Comparison of ENCODE assay signal across 1 cellular context in genomic region chr5:68080282-68081050, GRCh38.
TF ChIP-seq lines count a peak whose summit lies in the region.

No MANE protein-coding gene starts in this region.

TF ChIP-seq in HepG2, 621 proteins besides CTCF, POLR2A, EP300 and RAD21 (continued from another document and continues in another):
- TF ChIP-seq RERE (CRISPR knock-in tag; IDR thresholded peaks at IDR 0.05; ENCODE audit: low read depth): no peak; the same call in 1 of the 2 replicates
- TF ChIP-seq ZNF841 (CRISPR knock-in tag; IDR thresholded peaks at IDR 0.05; ENCODE audit: borderline replicate concordance): no peak
- no peak for TF ChIP-seq ZNF350 (CRISPR knock-in tag; IDR thresholded peaks at IDR 0.05; ENCODE audit: borderline replicate concordance, low read depth)
- TF ChIP-seq KDM6A (CRISPR knock-in tag; IDR thresholded peaks at IDR 0.05; ENCODE audit: low read depth): 0 out of 2 replicates have a peak, but pooled peaks have one; percentile 41
- no peak for TF ChIP-seq ZNF230 (CRISPR knock-in tag; IDR thresholded peaks at IDR 0.05)
- no peak for TF ChIP-seq ZFP82 (CRISPR knock-in tag; IDR thresholded peaks at IDR 0.05; ENCODE audit: borderline replicate concordance)
- TF ChIP-seq, protein P1, sequence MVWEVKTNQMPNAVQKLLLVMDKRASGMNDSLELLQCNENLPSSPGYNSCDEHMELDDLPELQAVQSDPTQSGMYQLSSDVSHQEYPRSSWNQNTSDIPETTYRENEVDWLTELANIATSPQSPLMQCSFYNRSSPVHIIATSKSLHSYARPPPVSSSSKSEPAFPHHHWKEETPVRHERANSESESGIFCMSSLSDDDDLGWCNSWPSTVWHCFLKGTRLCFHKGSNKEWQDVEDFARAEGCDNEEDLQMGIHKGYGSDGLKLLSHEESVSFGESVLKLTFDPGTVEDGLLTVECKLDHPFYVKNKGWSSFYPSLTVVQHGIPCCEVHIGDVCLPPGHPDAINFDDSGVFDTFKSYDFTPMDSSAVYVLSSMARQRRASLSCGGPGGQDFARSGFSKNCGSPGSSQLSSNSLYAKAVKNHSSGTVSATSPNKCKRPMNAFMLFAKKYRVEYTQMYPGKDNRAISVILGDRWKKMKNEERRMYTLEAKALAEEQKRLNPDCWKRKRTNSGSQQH (CRISPR knock-in tag; IDR thresholded peaks at IDR 0.05; ENCODE audit: low read depth): 0 out of 2 replicates have a peak, but pooled peaks have one; percentile 41
- 0 out of 2 replicates have a peak, but pooled peaks have one; percentile 36 for TF ChIP-seq ATF1 (CRISPR knock-in tag; IDR thresholded peaks at IDR 0.05)
- no peak for TF ChIP-seq FLYWCH1 (CRISPR knock-in tag; IDR thresholded peaks at IDR 0.05)
- TF ChIP-seq SP5 (CRISPR knock-in tag; IDR thresholded peaks at IDR 0.05; ENCODE audit: borderline replicate concordance, low read depth): peak; percentile 15; the same call in 1 of the 2 replicates
- no peak for TF ChIP-seq POLR2AphosphoS5 (IDR thresholded peaks at IDR 0.05; ENCODE audit: low read depth, low read length)
- TF ChIP-seq PRDM10 (CRISPR knock-in tag; IDR thresholded peaks at IDR 0.05; ENCODE audit: low read depth): no peak
- no peak for TF ChIP-seq ARID2 (CRISPR knock-in tag; IDR thresholded peaks at IDR 0.05; ENCODE audit: borderline replicate concordance)
- TF ChIP-seq ZNF615 (CRISPR knock-in tag; IDR thresholded peaks at IDR 0.05; ENCODE audit: borderline replicate concordance): no peak
- TF ChIP-seq, protein P2, sequence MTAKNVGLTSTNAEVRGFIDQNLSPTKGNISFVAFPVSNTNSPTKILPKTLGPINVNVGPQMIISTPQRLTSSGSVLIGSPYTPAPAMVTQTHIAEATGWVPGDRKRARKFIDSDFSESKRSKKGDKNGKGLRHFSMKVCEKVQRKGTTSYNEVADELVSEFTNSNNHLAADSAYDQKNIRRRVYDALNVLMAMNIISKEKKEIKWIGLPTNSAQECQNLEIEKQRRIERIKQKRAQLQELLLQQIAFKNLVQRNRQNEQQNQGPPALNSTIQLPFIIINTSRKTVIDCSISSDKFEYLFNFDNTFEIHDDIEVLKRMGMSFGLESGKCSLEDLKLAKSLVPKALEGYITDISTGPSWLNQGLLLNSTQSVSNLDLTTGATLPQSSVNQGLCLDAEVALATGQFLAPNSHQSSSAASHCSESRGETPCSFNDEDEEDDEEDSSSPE (CRISPR knock-in tag; IDR thresholded peaks at IDR 0.05): 0 out of 2 replicates have a peak, but pooled peaks have one; percentile 31
- TF ChIP-seq MXI1 (IDR thresholded peaks at IDR 0.05; ENCODE audit: borderline replicate concordance, low read depth, low read length): no peak
- TF ChIP-seq IRF2 (CRISPR knock-in tag; IDR thresholded peaks at IDR 0.05): peak; percentile 62
- TF ChIP-seq, protein P3, sequence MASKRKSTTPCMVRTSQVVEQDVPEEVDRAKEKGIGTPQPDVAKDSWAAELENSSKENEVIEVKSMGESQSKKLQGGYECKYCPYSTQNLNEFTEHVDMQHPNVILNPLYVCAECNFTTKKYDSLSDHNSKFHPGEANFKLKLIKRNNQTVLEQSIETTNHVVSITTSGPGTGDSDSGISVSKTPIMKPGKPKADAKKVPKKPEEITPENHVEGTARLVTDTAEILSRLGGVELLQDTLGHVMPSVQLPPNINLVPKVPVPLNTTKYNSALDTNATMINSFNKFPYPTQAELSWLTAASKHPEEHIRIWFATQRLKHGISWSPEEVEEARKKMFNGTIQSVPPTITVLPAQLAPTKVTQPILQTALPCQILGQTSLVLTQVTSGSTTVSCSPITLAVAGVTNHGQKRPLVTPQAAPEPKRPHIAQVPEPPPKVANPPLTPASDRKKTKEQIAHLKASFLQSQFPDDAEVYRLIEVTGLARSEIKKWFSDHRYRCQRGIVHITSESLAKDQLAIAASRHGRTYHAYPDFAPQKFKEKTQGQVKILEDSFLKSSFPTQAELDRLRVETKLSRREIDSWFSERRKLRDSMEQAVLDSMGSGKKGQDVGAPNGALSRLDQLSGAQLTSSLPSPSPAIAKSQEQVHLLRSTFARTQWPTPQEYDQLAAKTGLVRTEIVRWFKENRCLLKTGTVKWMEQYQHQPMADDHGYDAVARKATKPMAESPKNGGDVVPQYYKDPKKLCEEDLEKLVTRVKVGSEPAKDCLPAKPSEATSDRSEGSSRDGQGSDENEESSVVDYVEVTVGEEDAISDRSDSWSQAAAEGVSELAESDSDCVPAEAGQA (IDR thresholded peaks at IDR 0.05; ENCODE audit: low read depth): no peak
- TF ChIP-seq, protein P3 (CRISPR knock-in tag; IDR thresholded peaks at IDR 0.05; ENCODE audit: borderline replicate concordance): no peak
- no peak for TF ChIP-seq ZBTB49 (CRISPR knock-in tag; IDR thresholded peaks at IDR 0.05; ENCODE audit: borderline replicate concordance)
- no peak for TF ChIP-seq ZBTB21 (CRISPR knock-in tag; IDR thresholded peaks at IDR 0.05)
- TF ChIP-seq ZNF263 (CRISPR knock-in tag; IDR thresholded peaks at IDR 0.05): no peak
- TF ChIP-seq DZIP1 (CRISPR knock-in tag; IDR thresholded peaks at IDR 0.05): no peak
- TF ChIP-seq CAMTA2 (CRISPR knock-in tag; IDR thresholded peaks at IDR 0.05; ENCODE audit: borderline replicate concordance): no peak
- peak; percentile 7; the same call in 1 of the 2 replicates for TF ChIP-seq ZHX1 (CRISPR knock-in tag; IDR thresholded peaks at IDR 0.05; ENCODE audit: low read depth)
